ENCODE assay signal across 22 cellular contexts in the genomic region with DNA sequence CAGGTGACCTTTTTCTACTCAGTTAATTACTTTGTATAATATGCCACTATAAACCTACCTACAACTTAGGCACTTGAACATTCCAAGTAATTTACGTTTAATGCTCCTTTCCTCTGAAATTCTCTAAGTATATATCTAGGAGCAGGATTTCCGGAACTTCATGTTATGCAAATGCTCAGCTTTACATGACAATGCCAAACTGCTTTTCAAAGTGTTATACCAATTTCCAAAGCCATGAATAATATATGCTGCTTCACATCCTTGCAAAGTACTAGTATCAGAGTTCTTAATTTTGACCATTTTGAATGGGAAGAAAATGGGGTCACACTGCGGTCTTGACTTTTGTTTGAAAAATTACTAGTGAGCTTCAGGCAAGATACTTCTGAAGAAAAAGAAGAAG. TPM values are rescaled to one million over a fixed set of nuclear protein-coding genes. Genes with fewer than 3 reads are reported as not detected.
"Had no signal": no experiment of that assay in that cellular context is flagged by ENCODE, and none has a peak within 500 bp of the region (broad histone marks: within the 10 kb centered on the region; RNA-seq: fewer than 3 reads in every experiment).

No MANE protein-coding gene starts in this region.

- H3K9ac ChIP-seq: SK-N-SH had no signal

- ATAC-seq: Panc1, T-cell had no signal

- H3K4me3 ChIP-seq: MG63 had no signal

- H3K9me3 ChIP-seq: MG63, SK-N-SH had no signal

- H3K36me3 Mint-ChIP-seq: T-cell had no signal

- H3K27ac ChIP-seq: RWPE1 had no signal

- H3K27me3 Mint-ChIP-seq: T-cell had no signal

- DNase-seq: KBM-7, MG63, NCI-H1092, NCI-H1105 treated with DMSO at 0.1 percent for 48 hours, NCI-H1417 treated with DMSO at 0.1 percent for 48 hours, NCI-H1930, NCI-H2081, NCI-H2107, NCI-H2227 treated with DMSO at 0.1 percent for 48 hours, NCI-H524, NCI-H526 treated with DMSO at 0.1 percent for 48 hours, NCI-H774, SHP77, SK-N-SH, SW 1271, T-cell had no signal

- H3K27ac Mint-ChIP-seq: T-cell had no signal

- H3K4me2 ChIP-seq: SK-N-SH had no signal

- H3K9me2 ChIP-seq: SK-N-SH had no signal

- H3K36me3 ChIP-seq: MG63 had no signal

- H3K4me3 Mint-ChIP-seq: T-cell had no signal

RNA-seq across cellular contexts. Expression of a gene that starts 5.8 kb away (rescaled TPM):
- total RNA-seq: HT1080, LHCN-M2, NCI-H460, SK-MEL-5 had no signal
- polyA plus RNA-seq: SK-N-SH had no signal

RNA-seq across cellular contexts. Expression of a gene that starts 26.9 kb away (rescaled TPM):
- total RNA-seq: HT1080, LHCN-M2, NCI-H460, SK-MEL-5 had no signal
- polyA plus RNA-seq: SK-N-SH had no signal
